1 cellular context compared by ENCODE assay signal in the genomic region with DNA sequence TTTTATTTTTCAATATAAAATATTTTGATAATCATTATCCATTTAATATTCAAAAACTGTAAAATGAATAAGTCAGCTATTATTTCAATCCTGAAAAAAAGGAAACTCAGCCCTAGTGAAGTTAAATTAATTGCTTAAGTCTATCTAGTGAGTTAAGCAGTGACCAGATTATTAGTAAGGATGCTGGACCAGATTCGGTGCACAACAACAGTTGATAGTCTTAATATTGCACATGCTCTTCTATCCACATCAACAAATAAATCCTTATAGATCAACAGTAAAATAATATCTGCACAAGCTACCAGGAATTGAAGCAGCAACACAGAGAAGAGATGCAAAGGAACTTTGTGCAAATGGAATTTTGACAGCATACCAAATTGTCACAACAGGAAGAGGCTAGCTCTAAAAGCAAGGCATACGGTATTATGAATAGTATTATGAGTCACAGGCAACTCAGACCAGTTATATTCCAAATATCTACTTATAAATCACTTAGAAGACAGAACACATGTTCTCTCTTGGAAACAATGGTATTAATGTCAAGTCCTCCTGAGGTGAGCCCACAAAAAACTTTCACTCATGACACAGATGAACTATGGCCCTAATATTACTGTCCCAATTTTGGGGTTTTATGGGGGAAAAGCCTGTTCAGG.
TF ChIP-seq lines count a peak whose summit lies in the region.

No MANE protein-coding gene starts in this region.

TF ChIP-seq in endothelial cell of umbilical vein, 7 proteins besides CTCF, POLR2A, EP300 and RAD21 (continued from another document):
- no peak for TF ChIP-seq GATA2 (IDR thresholded peaks at IDR 0.05; ENCODE audit: insufficient read depth, insufficient read length, low read depth, low read length)
